ENCODE assay signal across 13 cellular contexts in genomic region chr17:36186811-36187763, GRCh38. TPM values are rescaled to one million over a fixed set of nuclear protein-coding genes. Genes with fewer than 3 reads are reported as not detected.
DNase-seq lines count a peak whose midpoint lies in the region; ATAC-seq and TF ChIP-seq lines count a peak whose summit lies in the region.
"Not testable (repeated sequence)": the region's sequence is repeated elsewhere in the genome, so short reads cannot be mapped to it uniquely, and the experiment has no call there.
"Had no signal": no experiment of that assay in that cellular context is flagged by ENCODE, and none has a peak within 500 bp of the region (broad histone marks: within the 10 kb centered on the region; RNA-seq: fewer than 3 reads in every experiment).

No MANE protein-coding gene starts in this region.

- peak overlapping the region; percentile 56 to 99 (median 95) for H3K4me3 Mint-ChIP-seq in CD8-positive, alpha-beta memory T cell
- H3K4me3 Mint-ChIP-seq in activated CD8-positive, alpha-beta T cell treated with anti-CD3 and anti-CD28 coated beads for 36 hours: not testable (repeated sequence)
- H3K4me3 Mint-ChIP-seq in central memory CD8-positive, alpha-beta T cell: peak overlapping the region; percentile 91
- peak overlapping the region; percentile 33 for H3K4me3 Mint-ChIP-seq in neural crest cell
- peak overlapping the region; percentile 81 for H3K4me3 Mint-ChIP-seq in stimulated activated effector memory CD8-positive, alpha-beta T cell treated with anti-CD3 and anti-CD28 coated beads, Interleukin-12 subunit alpha, Interleukin-12 subunit beta, amount 100 ng/mL, for 72 hours

- H3K4me3 ChIP-seq in CD8-positive, alpha-beta memory T cell (ENCODE audit: low read length); NB4 (ENCODE audit: low read depth, low read length): not testable (repeated sequence)

- peaks cover 31% of the 10 kb centered on the region for H3K4me1 ChIP-seq in CD8-positive, alpha-beta memory T cell (ENCODE audit: insufficient read depth, low read length)

- H3K27ac Mint-ChIP-seq in CD8-positive, alpha-beta memory T cell: peak overlapping the region; percentile 71 to 100 (median 90)
- peak overlapping the region; percentile 90 for H3K27ac Mint-ChIP-seq in activated CD8-positive, alpha-beta T cell treated with anti-CD3 and anti-CD28 coated beads for 36 hours
- peak overlapping the region; percentile 99 for H3K27ac Mint-ChIP-seq in central memory CD8-positive, alpha-beta T cell (ENCODE audit: low read depth)
- H3K27ac Mint-ChIP-seq in neural crest cell (ENCODE audit: unreplicated experiment): not testable (repeated sequence)
- peak overlapping the region; percentile 95 for H3K27ac Mint-ChIP-seq in stimulated activated effector memory CD8-positive, alpha-beta T cell treated with anti-CD3 and anti-CD28 coated beads, Interleukin-12 subunit alpha, Interleukin-12 subunit beta, amount 100 ng/mL, for 72 hours

- H3K36me3 Mint-ChIP-seq in CD8-positive, alpha-beta memory T cell: peaks cover 0 to 58% (median 1%) of the 10 kb centered on the region in 3 donors
- H3K36me3 Mint-ChIP-seq in activated CD8-positive, alpha-beta T cell treated with anti-CD3 and anti-CD28 coated beads for 36 hours (ENCODE audit: low read depth); neural crest cell (ENCODE audit: low read depth): not testable (repeated sequence)
- H3K36me3 Mint-ChIP-seq in central memory CD8-positive, alpha-beta T cell (ENCODE audit: insufficient read depth): peaks cover 18% of the 10 kb centered on the region
- H3K36me3 Mint-ChIP-seq in stimulated activated effector memory CD8-positive, alpha-beta T cell treated with anti-CD3 and anti-CD28 coated beads, Interleukin-12 subunit alpha, Interleukin-12 subunit beta, amount 100 ng/mL, for 72 hours: peaks cover 39% of the 10 kb centered on the region

- peak overlapping the region; percentile 24 for H3K27ac ChIP-seq in CD8-positive, alpha-beta memory T cell (ENCODE audit: low read depth, low read length)

- H3K4me1 Mint-ChIP-seq in CD8-positive, alpha-beta memory T cell: peaks cover 45 to 74% (median 73%) of the 10 kb centered on the region in 3 donors
- H3K4me1 Mint-ChIP-seq in activated CD8-positive, alpha-beta T cell treated with anti-CD3 and anti-CD28 coated beads for 36 hours (ENCODE audit: low read depth): peaks cover 35% of the 10 kb centered on the region
- peaks cover 63% of the 10 kb centered on the region for H3K4me1 Mint-ChIP-seq in central memory CD8-positive, alpha-beta T cell
- H3K4me1 Mint-ChIP-seq in neural crest cell: peaks cover 11% of the 10 kb centered on the region
- H3K4me1 Mint-ChIP-seq in stimulated activated effector memory CD8-positive, alpha-beta T cell treated with anti-CD3 and anti-CD28 coated beads, Interleukin-12 subunit alpha, Interleukin-12 subunit beta, amount 100 ng/mL, for 72 hours: peaks cover 60% of the 10 kb centered on the region

- not testable (repeated sequence) for H3K36me3 ChIP-seq in CD8-positive, alpha-beta memory T cell (ENCODE audit: insufficient read depth, low read length)

- CTCF ChIA-PET in CD8-positive, alpha-beta memory T cell (lab: Charles Lee): interaction anchor here (1.0 to 1.4 kb wide), 3 partner anchors 10 to 296 kb away, joined by 3 to 5 read pairs (median 4); partner anchors contain the start of genes CCL3L1 and CCL3L3
- CTCF ChIA-PET in activated CD8-positive, alpha-beta T cell treated with anti-CD3 and anti-CD28 coated beads for 36 hours (lab: Charles Lee): interaction anchor here (1.1 kb wide), 1 partner anchor 38 kb away, joined by 3 read pairs; no protein-coding TSS in a partner anchor

- H3K9me3 ChIP-seq in CD8-positive, alpha-beta memory T cell (ENCODE audit: low read length): not testable (repeated sequence)

- peaks cover 0 to 24% of the 10 kb centered on the region in 2 donors for H3K27me3 Mint-ChIP-seq in CD8-positive, alpha-beta memory T cell
- H3K27me3 Mint-ChIP-seq in activated CD8-positive, alpha-beta T cell treated with anti-CD3 and anti-CD28 coated beads for 36 hours: peaks cover 12% of the 10 kb centered on the region
- not testable (repeated sequence) for H3K27me3 Mint-ChIP-seq in central memory CD8-positive, alpha-beta T cell
- peaks cover 43% of the 10 kb centered on the region for H3K27me3 Mint-ChIP-seq in neural crest cell (ENCODE audit: low read depth)

- not testable (repeated sequence) for DNase-seq in CD8-positive, alpha-beta memory T cell; activated CD8-positive, alpha-beta T cell treated with anti-CD3 and anti-CD28 coated beads for 36 hours; central memory CD8-positive, alpha-beta T cell (ENCODE audit: low spot score in 2 of 2); neural crest cell (ENCODE audit: low read depth, low spot score)
- peak; percentile 23 for DNase-seq in NB4 (ENCODE audit: low read depth)
- peak; percentile 64 for DNase-seq in islet precursor cell
- peak in 1 of 2 donors; percentile 54 for DNase-seq in stimulated activated effector memory CD8-positive, alpha-beta T cell treated with anti-CD3 and anti-CD28 coated beads, Interleukin-12 subunit alpha, Interleukin-12 subunit beta, amount 100 ng/mL, for 72 hours (ENCODE audit: low spot score in 2 of 2)

- H3K27me3 ChIP-seq in CD8-positive, alpha-beta memory T cell (ENCODE audit: insufficient read depth, low read length, poor library complexity, severe bottlenecking): not testable (repeated sequence)

- TF ChIP-seq CTCF in NB4 (IDR thresholded peaks at IDR 0.05; ENCODE audit: low read depth, low read length); activated CD8-positive, alpha-beta T cell treated with anti-CD3 and anti-CD28 coated beads for 36 hours (IDR thresholded peaks at IDR 0.05); neural crest cell (conservative IDR thresholded peaks at IDR 0.05): not testable (repeated sequence)

- TF ChIP-seq POLR2A in NB4 (IDR thresholded peaks at IDR 0.05; ENCODE audit: extremely low read depth, insufficient read length): not testable (repeated sequence)

- H3K9me3 Mint-ChIP-seq in CD8-positive, alpha-beta memory T cell; activated CD8-positive, alpha-beta T cell treated with anti-CD3 and anti-CD28 coated beads for 36 hours; central memory CD8-positive, alpha-beta T cell; neural crest cell; stimulated activated effector memory CD8-positive, alpha-beta T cell treated with anti-CD3 and anti-CD28 coated beads, Interleukin-12 subunit alpha, Interleukin-12 subunit beta, amount 100 ng/mL, for 72 hours: not testable (repeated sequence)

- intact Hi-C loops in activated CD8-positive, alpha-beta T cell treated with anti-CD3 and anti-CD28 coated beads for 36 hours (cut with micrococcal nuclease): not testable (repeated sequence)

- not testable (repeated sequence) for ATAC-seq in activated CD8-positive, alpha-beta T cell treated with anti-CD3 and anti-CD28 coated beads for 36 hours; central memory CD8-positive, alpha-beta T cell (replicated peaks; ENCODE audit: extremely low read depth, poor library complexity, severe bottlenecking); stimulated activated effector memory CD8-positive, alpha-beta T cell treated with anti-CD3 and anti-CD28 coated beads, Interleukin-12 subunit alpha, Interleukin-12 subunit beta, amount 100 ng/mL, for 72 hours

- POLR2A ChIA-PET in CD8-positive, alpha-beta memory T cell (lab: Charles Lee): interaction anchor here (0.9 to 1.9 kb wide), 4 partner anchors 8 to 16 kb away, joined by 3 to 13 read pairs (median 4); no protein-coding TSS in a partner anchor
- POLR2A ChIA-PET in activated CD8-positive, alpha-beta T cell treated with anti-CD3 and anti-CD28 coated beads for 36 hours (lab: Charles Lee): not testable (repeated sequence)

RNA-seq across cellular contexts. Expression of gene CCL3L1, which starts 9.5 kb away (rescaled TPM):
- 100 to 1,000 TPM; 138 to 164 TPM for total RNA-seq in CD8-positive, alpha-beta memory T cell
- polyA plus RNA-seq in CD8-positive, alpha-beta memory T cell: 2.9 TPM
- 10 to 100 TPM; 33.8 to 35.1 TPM for total RNA-seq in activated CD8-positive, alpha-beta T cell treated with anti-CD3 and anti-CD28 coated beads for 36 hours
- total RNA-seq in neural crest cell: 0.82 and 1.6 TPM in 2 replicates
- total RNA-seq: G401, MCF 10A, Right ventricle myocardium superior had no signal
- polyA plus RNA-seq: A549 had no signal

RNA-seq across cellular contexts. Expression of gene TBC1D3B, which starts 10.7 kb away (rescaled TPM):
- total RNA-seq in CD8-positive, alpha-beta memory T cell: 1 to 10 TPM; 3.3 to 4.4 TPM
- 0.49 TPM for polyA plus RNA-seq in CD8-positive, alpha-beta memory T cell
- 1 to 10 TPM; 6.6 to 9.0 TPM for total RNA-seq in activated CD8-positive, alpha-beta T cell treated with anti-CD3 and anti-CD28 coated beads for 36 hours
- total RNA-seq in neural crest cell: 12.5 and 13.2 TPM in 2 replicates
- total RNA-seq: G401, RPMI7951 had no signal

RNA-seq across cellular contexts. Expression of gene CCL4L2, which starts 23.8 kb away (rescaled TPM):
- 100 to 1,000 TPM; 519 to 562 TPM for total RNA-seq in CD8-positive, alpha-beta memory T cell
- polyA plus RNA-seq in CD8-positive, alpha-beta memory T cell: 4.9 TPM
- total RNA-seq in activated CD8-positive, alpha-beta T cell treated with anti-CD3 and anti-CD28 coated beads for 36 hours: 100 to 1,000 TPM in 1 of 2 experiments, 10 to 100 TPM in 1; 95.1 to 102 TPM
- not detected in 2 replicates for total RNA-seq in neural crest cell
- total RNA-seq: G401, MCF 10A, Right ventricle myocardium superior, RPMI7951 had no signal
- polyA plus RNA-seq: A549, IgD-negative memory B cell had no signal

Comparison
In these comparisons a context has a peak if more than half of its experiments do, and no peak if none do; other contexts are left out.
1. RNA of gene CCL3L1, which starts 9.5 kb away (total RNA-seq): 138 to 164 TPM in CD8-positive, alpha-beta memory T cell and 33.8 to 35.1 TPM in activated CD8-positive, alpha-beta T cell treated with anti-CD3 and anti-CD28 coated beads for 36 hours; 0.82 to 1.6 TPM in neural crest cell; every median in the first group is over 10 times any median in the second.